In genomic region chr6:112883095-112883494, GRCh38 we compare ENCODE assay signal across 18 cellular contexts.
"Had no signal": no experiment of that assay in that cellular context is flagged by ENCODE, and none has a peak within 500 bp of the region (broad histone marks: within the 10 kb centered on the region; RNA-seq: fewer than 3 reads in every experiment).

No MANE protein-coding gene starts in this region.

- H3K4me1 Mint-ChIP-seq: immature natural killer cell had no signal

- H3K27me3 Mint-ChIP-seq: progenitor cell of endocrine pancreas had no signal

- H3K4me3 ChIP-seq: cardiac muscle cell, right atrium auricular region, tibial nerve, vagina had no signal

- H3K4me3 Mint-ChIP-seq: immature natural killer cell had no signal

- H3K36me3 Mint-ChIP-seq: immature natural killer cell had no signal

- H3K36me3 ChIP-seq: cardiac muscle cell, right atrium auricular region, tibial nerve, vagina had no signal

- H3K27ac ChIP-seq: cardiac muscle cell, right atrium auricular region, tibial nerve, vagina, VCaP had no signal

- H3K27ac Mint-ChIP-seq: immature natural killer cell, progenitor cell of endocrine pancreas had no signal

- H3K27me3 ChIP-seq: cardiac muscle cell, right atrium auricular region, tibial nerve, vagina had no signal

- DNase-seq: activated CD4-positive, alpha-beta T cell treated with anti-CD3 and anti-CD28 coated beads for 1 hour; activated CD4-positive, alpha-beta T cell treated with anti-CD3 and anti-CD28 coated beads, Interleukin-2, amount 50 U/mL, for 4 hours; activated naive CD4-positive, alpha-beta T cell; activated T-cell treated with anti-CD3 and anti-CD28 coated beads for 4 hours; anterior cingulate cortex; head of caudate nucleus; immature natural killer cell; stimulated activated CD4-positive, alpha-beta T cell treated with anti-CD3 and anti-CD28 coated beads, Interleukin-15, amount 100 ng/mL, for 24 hours; stimulated activated CD4-positive, alpha-beta T cell treated with anti-CD3 and anti-CD28 coated beads, Interleukin-4, amount 100 ng/mL, for 24 hours; stimulated activated CD8-positive, alpha-beta memory T cell treated with anti-CD3 and anti-CD28 coated beads, Interleukin-4, amount 100 ng/mL, for 48 hours; stimulated activated naive CD4-positive, alpha-beta T cell treated with Interleukin-2 at 50 U/mL for 16 hours; substantia nigra had no signal

- H3K4me1 ChIP-seq: right atrium auricular region had no signal

- H3K9me3 ChIP-seq: right atrium auricular region, tibial nerve, vagina had no signal
